15 cellular contexts compared by ENCODE assay signal in genomic region chr6:108735991-108736345, GRCh38.
DNase-seq lines count a peak whose midpoint lies in the region; ATAC-seq, FAIRE-seq and TF ChIP-seq lines count a peak whose summit lies in the region.
"Had no signal": no experiment of that assay in that cellular context is flagged by ENCODE, and none has a peak within 500 bp of the region (broad histone marks: within the 10 kb centered on the region; RNA-seq: fewer than 3 reads in every experiment).

No MANE protein-coding gene starts in this region.

- no peak for ATAC-seq in GM18870 (IDR thresholded peaks at IDR 0.05; ENCODE audit: unreplicated experiment)

- WGBS in small intestine, 3 donors, result 13 to 55% (median 34%) methylated on average over 7 of the region's 7 CpGs

- H3K27me3 ChIP-seq in small intestine (ENCODE audit: control insufficient read depth in 2 of 2, insufficient read depth in 2 of 2, low read length in 2 of 2), result no peaks in the 10 kb centered on the region
- H3K27me3 ChIP-seq: heart left ventricle had no signal

- no peaks in the 10 kb centered on the region for H3K36me3 ChIP-seq in HEK293 (ENCODE audit: control insufficient read depth in 2 of 2, insufficient read depth in 1 of 2, low read length in 2 of 2)
- H3K36me3 ChIP-seq in small intestine (ENCODE audit: control insufficient read depth in 2 of 2, insufficient read depth in 2 of 2, low read length in 2 of 2), result no peaks in the 10 kb centered on the region
- H3K36me3 ChIP-seq: heart left ventricle had no signal

- TF ChIP-seq CTCF in HEK293 (tag by site-specific recombination; IDR thresholded peaks at IDR 0.05), result no peak

- H3K9me3 ChIP-seq in HEK293 (ENCODE audit: control insufficient read depth, insufficient read depth, low read depth, low read length) (no peaks in the 10 kb centered on the region), small intestine (ENCODE audit: control insufficient read depth, low read depth) (no peaks in the 10 kb centered on the region)
- H3K9me3 ChIP-seq: heart left ventricle had no signal

- CTCF ChIA-PET in HEK293 (lab: Yijun Ruan, JAX), result no interaction called here

- FAIRE-seq in small intestine (lab: Jason Lieb, UNC), result no peak

- POLR2A ChIA-PET in HEK293 (lab: Yijun Ruan, JAX), result no interaction called here

- peak; percentile 77 for DNase-seq in RPMI8226
- DNase-seq in epithelial cell of prostate (ENCODE audit: low read depth, low spot score), result no peak
- peak; percentile 91 for DNase-seq in small intestine
- DNase-seq in DMS153 (lab: John Stamatoyannopoulos, UW), result no peak
- no peak for DNase-seq in NCI-H187 treated with DMSO at 0.1 percent for 48 hours (lab: John Stamatoyannopoulos, UW)
- DNase-seq: activated CD4-positive, alpha-beta T cell treated with anti-CD3 and anti-CD28 coated beads, Interleukin-2, amount 10 ng/mL, durations not matched to agents 24 days and 14 days; activated T-cell treated with anti-CD3 and anti-CD28 coated beads for 4 hours; C1 segment of cervical spinal cord; dermis blood vessel endothelial cell; DMS53; heart left ventricle; left cardiac atrium; NCI-H1417 treated with DMSO at 0.1 percent for 48 hours had no signal

- H3K27ac ChIP-seq in HEK293 (ENCODE audit: extremely low read depth, low read depth, low read length) (no peak overlapping the region), epithelial cell of prostate (peak overlapping the region; percentile 98), small intestine (ENCODE audit: low read depth in 1 of 2, low read length in 1 of 2) (peak overlapping the region; percentile 60 to 90)
- H3K27ac ChIP-seq: heart left ventricle had no signal

- no peak overlapping the region for H3K4me3 ChIP-seq in HEK293 (ENCODE audit: low read depth, low read length)
- no peak overlapping the region for H3K4me3 ChIP-seq in small intestine (ENCODE audit: low read depth in 1 of 2, low read length in 2 of 2)
- H3K4me3 ChIP-seq: heart left ventricle had no signal

- H3K4me1 ChIP-seq in HEK293 (ENCODE audit: control insufficient read depth, insufficient read depth, low read length) (peaks cover 3% of the 10 kb centered on the region), small intestine (ENCODE audit: control insufficient read depth in 2 of 2, insufficient read depth in 1 of 2, low read depth in 1 of 2, low read length in 1 of 2) (peaks cover 6 to 10% of the 10 kb centered on the region in 2 donors)

TF ChIP-seq in HEK293, 187 proteins besides CTCF, POLR2A, EP300 and RAD21:
- no peak for TF ChIP-seq ZFHX2 (tag by site-specific recombination; conservative IDR thresholded peaks at IDR 0.05)
- TF ChIP-seq ZNF529 (tag by site-specific recombination; IDR thresholded peaks at IDR 0.05; ENCODE audit: insufficient replicate concordance), result no peak
- TF ChIP-seq ZNF155 (tag by site-specific recombination; IDR thresholded peaks at IDR 0.05), result no peak
- TF ChIP-seq ZNF677 (tag by site-specific recombination; IDR thresholded peaks at IDR 0.05), result no peak
- TF ChIP-seq YY2 (tag by site-specific recombination; IDR thresholded peaks at IDR 0.05), result no peak
- peak; percentile 83 for TF ChIP-seq KLF1 (tag by site-specific recombination; IDR thresholded peaks at IDR 0.05)

Comparison
In these comparisons a context has a peak if more than half of its experiments do, and no peak if none do; other contexts are left out.
1. DNase-seq: peak in RPMI8226 (single experiment) and small intestine (single experiment); none in epithelial cell of prostate (single experiment), DMS153 (single experiment) and NCI-H187 treated with DMSO at 0.1 percent for 48 hours (single experiment).